Comparison of ENCODE assay signal across 8 cellular contexts in the genomic region with DNA sequence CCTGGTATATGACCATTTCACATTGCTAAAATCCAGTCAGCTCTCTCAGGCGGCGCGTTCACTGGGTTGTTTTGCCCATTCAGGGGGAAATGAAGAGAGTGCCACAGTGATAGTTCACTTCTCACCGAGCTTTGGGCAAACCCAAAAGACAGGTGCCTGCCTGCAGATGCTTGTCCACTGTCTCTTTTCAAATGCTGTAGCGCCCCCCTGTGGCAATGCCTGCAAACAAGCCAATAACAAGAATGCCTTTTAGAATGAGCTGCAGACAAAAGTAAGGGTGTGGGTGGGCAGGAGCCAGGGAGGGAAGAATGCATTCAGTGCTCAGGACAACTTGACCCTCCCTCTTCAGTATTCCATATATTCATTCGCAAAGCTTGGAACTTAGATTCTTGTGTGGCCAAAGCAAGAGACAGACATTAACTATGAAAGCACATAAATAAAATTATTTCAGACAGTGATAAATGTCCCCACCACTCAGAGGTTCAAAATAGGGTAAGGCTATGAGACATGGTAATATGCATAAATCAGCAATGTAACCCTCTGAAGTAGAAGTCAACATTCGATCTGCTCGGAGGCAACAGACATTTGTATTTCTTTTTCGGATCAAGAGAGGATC.
A peak's percentile ranks its signal among the peaks of the same experiment; 100 is the strongest.
DNase-seq lines count a peak whose midpoint lies in the region; ATAC-seq and TF ChIP-seq lines count a peak whose summit lies in the region.

No MANE protein-coding gene starts in this region.

- DNase-seq in DMS79 treated with DMSO at 0.1 percent for 48 hours (lab: John Stamatoyannopoulos, UW) = peak; percentile 65
- DNase-seq in LNCaP clone FGC (ENCODE audit: low read depth) = peak; percentile 44
- peak; percentile 91 for DNase-seq in SK-MEL-5 (ENCODE audit: low read depth, low spot score)
- peak in 1 of 2 donors; percentile 80 for DNase-seq in ascending aorta (ENCODE audit: low spot score in 2 of 2)
- DNase-seq in inferior parietal cortex (ENCODE audit: extremely low spot score) = peak; percentile 68
- peak; percentile 3 to 46 for DNase-seq in stimulated activated CD4-positive, alpha-beta T cell treated with anti-CD3 and anti-CD28 coated beads, Interleukin-1b, Interleukin-23, amount 100 ng/mL, for 4 hours (ENCODE audit: low read depth in 2 of 2)

- H3K4me1 ChIP-seq in ascending aorta = peaks cover 0 to 5% of the 10 kb centered on the region in 2 donors

- no peaks in the 10 kb centered on the region for H3K27me3 ChIP-seq in ascending aorta

- no peak for ATAC-seq in HG03571 (IDR thresholded peaks at IDR 0.05; ENCODE audit: unreplicated experiment)
- ATAC-seq in GM18858 (IDR thresholded peaks at IDR 0.05; ENCODE audit: unreplicated experiment) = no peak

- intact Hi-C loops in ascending aorta (cut with DNase I) = no loop called here

- no peaks in the 10 kb centered on the region for H3K36me3 ChIP-seq in ascending aorta

- no peaks in the 10 kb centered on the region for H3K9me3 ChIP-seq in ascending aorta

- H3K27ac ChIP-seq in ascending aorta = no peak overlapping the region

- in situ Hi-C loops in SK-MEL-5 (cut with HindIII; ENCODE audit: low pct_unique_long_range_greater_than_20kb, low sequenced_read_pairs) = no loop called here

- no peak overlapping the region for H3K4me3 ChIP-seq in LNCaP clone FGC (ENCODE audit: low read depth, low read length)
- no peak overlapping the region for H3K4me3 ChIP-seq in ascending aorta

- TF ChIP-seq CTCF in LNCaP clone FGC (IDR thresholded peaks at IDR 0.05; ENCODE audit: control insufficient read depth, extremely low read depth, insufficient read depth) (peak; percentile 78), ascending aorta (IDR thresholded peaks at IDR 0.05) (peak; percentile 36 to 55 (median 43))
